ENCODE assay signal across 8 cellular contexts in the genomic region with DNA sequence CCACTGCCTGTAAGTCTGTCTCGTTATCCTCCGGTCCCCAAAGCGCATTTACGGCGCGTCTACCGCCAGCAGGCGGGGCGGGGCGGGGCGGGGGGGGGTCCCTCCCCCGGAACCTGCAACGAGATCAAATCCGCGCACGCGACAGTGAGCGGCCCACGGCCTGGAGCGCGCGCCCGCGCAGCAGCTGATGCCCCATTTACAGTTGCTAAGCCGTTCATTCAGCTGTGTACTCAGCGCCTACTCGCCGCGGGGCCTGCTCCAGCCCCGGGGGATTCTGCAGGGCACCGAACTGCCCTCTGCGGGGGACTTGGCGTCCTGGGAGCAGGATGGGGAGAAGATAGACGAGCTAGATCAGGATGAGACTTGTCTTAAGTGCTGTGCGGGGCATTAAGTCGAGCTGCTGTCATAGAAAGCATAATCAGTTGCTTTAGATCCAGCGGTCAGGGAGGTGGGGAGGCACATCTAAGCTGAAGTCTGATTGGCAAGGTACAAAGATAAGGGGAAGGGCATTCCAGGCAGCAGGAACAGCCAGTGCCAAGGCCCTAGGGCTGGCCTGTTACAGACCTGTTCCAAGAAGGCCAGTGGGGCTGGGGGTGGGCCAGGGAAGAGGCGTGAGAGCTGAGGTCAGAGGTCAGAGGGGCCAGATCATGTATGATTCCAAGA. TPM values are rescaled to one million over a fixed set of nuclear protein-coding genes. Genes with fewer than 3 reads are reported as not detected.
DNase-seq lines count a peak whose midpoint lies in the region; ATAC-seq and TF ChIP-seq lines count a peak whose summit lies in the region.

No MANE protein-coding gene starts in this region.

- H3K79me2 ChIP-seq in OCI-LY7 (ENCODE audit: insufficient read depth, low read depth, low read length) = no peaks in the 10 kb centered on the region

- H3K27me3 ChIP-seq in HUES64 (ENCODE audit: insufficient read depth, low read length) (peaks cover 35% of the 10 kb centered on the region), esophagus muscularis mucosa (no peaks in the 10 kb centered on the region)

- peak; percentile 17 to 33 for ATAC-seq in naive thymus-derived CD8-positive, alpha-beta T cell
- no peak for ATAC-seq in GM21447 (IDR thresholded peaks at IDR 0.05; ENCODE audit: unreplicated experiment)

- 2% methylated on average over 38 of the region's 38 CpGs for WGBS in HUES64
- 13% methylated on average over 11 of the region's 38 CpGs for WGBS in esophagus muscularis mucosa

- TF ChIP-seq POLR2A in esophagus muscularis mucosa (IDR thresholded peaks at IDR 0.05; ENCODE audit: low read depth) = no peak

- H3K36me3 ChIP-seq in HUES64 (ENCODE audit: insufficient read depth, low read length) (no peaks in the 10 kb centered on the region), OCI-LY7 (ENCODE audit: insufficient read depth, low read length) (no peaks in the 10 kb centered on the region), esophagus muscularis mucosa (no peaks in the 10 kb centered on the region)

- no peaks in the 10 kb centered on the region for H3K9me2 ChIP-seq in OCI-LY7 (ENCODE audit: insufficient read depth, low read length)

- H3K4me2 ChIP-seq in OCI-LY7 (ENCODE audit: low read length) = peak overlapping the region; percentile 82

- DNase-seq in GM10266 (ENCODE audit: extremely low spot score) (peak; percentile 78), OCI-LY7 (ENCODE audit: low spot score) (peak; percentile 87), esophagus muscularis mucosa (ENCODE audit: extremely low spot score) (peak; percentile 93)
- DNase-seq in activated T-cell treated with anti-CD3 and anti-CD28 coated beads, Interleukin-2, amount 50 U/mL, for 24 hours = peak; percentile 83
- peak; percentile 65 to 89 (median 78) for DNase-seq in naive thymus-derived CD8-positive, alpha-beta T cell
- peak; percentile 80 for DNase-seq in stimulated activated naive CD4-positive, alpha-beta T cell treated with Interleukin-2 at 50 U/mL for 16 hours (lab: John Stamatoyannopoulos, UW)

- H3K27ac Mint-ChIP-seq in activated T-cell treated with anti-CD3 and anti-CD28 coated beads, Interleukin-2, amount 50 U/mL, for 24 hours = peak overlapping the region; percentile 59
- H3K27ac Mint-ChIP-seq in naive thymus-derived CD8-positive, alpha-beta T cell = peak overlapping the region; percentile 81 to 98 (median 94)

- no peaks in the 10 kb centered on the region for H4K20me1 ChIP-seq in OCI-LY7 (ENCODE audit: insufficient read depth, low read length)

- peaks cover 28% of the 10 kb centered on the region for H3K4me1 Mint-ChIP-seq in activated T-cell treated with anti-CD3 and anti-CD28 coated beads, Interleukin-2, amount 50 U/mL, for 24 hours (ENCODE audit: low read depth)
- peaks cover 23 to 42% (median 29%) of the 10 kb centered on the region in 4 donors for H3K4me1 Mint-ChIP-seq in naive thymus-derived CD8-positive, alpha-beta T cell

- H3K9me3 ChIP-seq in HUES64 (ENCODE audit: insufficient read depth, low read depth, low read length) (no peaks in the 10 kb centered on the region), OCI-LY7 (ENCODE audit: low read length) (no peaks in the 10 kb centered on the region), esophagus muscularis mucosa (no peaks in the 10 kb centered on the region)

- no peak overlapping the region for H3K27ac ChIP-seq in HUES64 (ENCODE audit: low read depth, low read length)
- peak overlapping the region; percentile 74 for H3K27ac ChIP-seq in OCI-LY7 (ENCODE audit: low read depth, low read length, poor library complexity, severe bottlenecking)
- H3K27ac ChIP-seq in esophagus muscularis mucosa (replicated peaks in 1 of 4) = peak overlapping the region; percentile 92 to 95 (median 93)

- H3K9me3 Mint-ChIP-seq in activated T-cell treated with anti-CD3 and anti-CD28 coated beads, Interleukin-2, amount 50 U/mL, for 24 hours = no peaks in the 10 kb centered on the region
- no peaks in the 10 kb centered on the region for H3K9me3 Mint-ChIP-seq in naive thymus-derived CD8-positive, alpha-beta T cell

- H3K27me3 Mint-ChIP-seq in activated T-cell treated with anti-CD3 and anti-CD28 coated beads, Interleukin-2, amount 50 U/mL, for 24 hours = peaks cover 7% of the 10 kb centered on the region
- H3K27me3 Mint-ChIP-seq in naive thymus-derived CD8-positive, alpha-beta T cell = peaks cover 0 to 5% (median 0%) of the 10 kb centered on the region in 5 donors

- peak overlapping the region; percentile 88 for H2AFZ ChIP-seq in OCI-LY7 (ENCODE audit: low read length)

- TF ChIP-seq EP300 in esophagus muscularis mucosa (IDR thresholded peaks at IDR 0.05) = no peak

- BruUV-seq in OCI-LY7 (replicated peaks; lab: Mats Ljungman, UMichigan) = no TSS peak

- TF ChIP-seq CTCF in GM10266 (IDR thresholded peaks at IDR 0.05; ENCODE audit: control insufficient read depth, insufficient read depth, low read depth, missing control alignments) (no peak), OCI-LY7 (conservative IDR thresholded peaks at IDR 0.05; ENCODE audit: low read length) (no peak), esophagus muscularis mucosa (IDR thresholded peaks at IDR 0.05) (no peak)

- peak overlapping the region; percentile 83 for H3K4me3 Mint-ChIP-seq in activated T-cell treated with anti-CD3 and anti-CD28 coated beads, Interleukin-2, amount 50 U/mL, for 24 hours
- H3K4me3 Mint-ChIP-seq in naive thymus-derived CD8-positive, alpha-beta T cell = peak overlapping the region; percentile 89 to 97 (median 94)

- CTCF ChIA-PET in OCI-LY7 (lab: Charles Lee; ENCODE audit: unreplicated experiment) = interaction anchor here (0.6 kb wide), 1 partner anchor 32 kb away, joined by 6 read pairs; no protein-coding TSS in a partner anchor

- POLR2A ChIA-PET in OCI-LY7 (lab: Charles Lee) = interaction anchor here (0.6 to 1.4 kb wide), 8 partner anchors 11 to 125 kb away, joined by 3 to 6 read pairs (median 4); a partner anchor contains a TSS
- POLR2A ChIA-PET in naive thymus-derived CD8-positive, alpha-beta T cell (lab: Charles Lee) = interaction anchor here (0.6 to 3.6 kb wide), 5 partner anchors 79 to 619 kb away, joined by 3 to 27 read pairs (median 10); a partner anchor contains a TSS

- H3K4me1 ChIP-seq in HUES64 (ENCODE audit: insufficient read depth, low read length) (peaks cover 17% of the 10 kb centered on the region; the same call in 1 of the 2 replicates), OCI-LY7 (ENCODE audit: insufficient read depth, low read length, poor library complexity, severe bottlenecking) (peaks cover 27% of the 10 kb centered on the region), esophagus muscularis mucosa (peaks cover 30 to 60% (median 45%) of the 10 kb centered on the region in 4 donors)

- peak overlapping the region; percentile 81 for H3K4me3 ChIP-seq in HUES64 (ENCODE audit: low read length)
- H3K4me3 ChIP-seq in OCI-LY7 (ENCODE audit: low read depth, low read length, poor library complexity, severe bottlenecking) = peak overlapping the region; percentile 90
- H3K4me3 ChIP-seq in esophagus muscularis mucosa = peak overlapping the region; percentile 70 to 85 (median 78)

- intact Hi-C loops in OCI-LY7 (cut with micrococcal nuclease; ENCODE audit: unreplicated experiment) = loop anchor here (2.0 kb wide), 1 partner anchor 33 kb away; no protein-coding TSS in a partner anchor
- intact Hi-C loops in esophagus muscularis mucosa (cut with DNase I) = loop anchor here (2.0 kb wide), 1 partner anchor 81 kb away; no protein-coding TSS in a partner anchor

- H3K36me3 Mint-ChIP-seq in activated T-cell treated with anti-CD3 and anti-CD28 coated beads, Interleukin-2, amount 50 U/mL, for 24 hours (ENCODE audit: low read depth) = no peaks in the 10 kb centered on the region
- no peaks in the 10 kb centered on the region for H3K36me3 Mint-ChIP-seq in naive thymus-derived CD8-positive, alpha-beta T cell

- peak overlapping the region; percentile 79 for H3K9ac ChIP-seq in HUES64 (ENCODE audit: low read depth, low read length)

RNA-seq across cellular contexts. Expression of a gene that starts 1.4 kb away (rescaled TPM):
- polyA plus RNA-seq in HUES64 (2013, experiment 1 of 2) = 23.5 TPM
- polyA plus RNA-seq in HUES64 (2013, experiment 2 of 2) = 23.5 TPM
- 3.6 and 6.4 TPM in 2 replicates for total RNA-seq in OCI-LY7 (2014; rRNA removed; shearing (Covaris generic))
- total RNA-seq in OCI-LY7 (2022) = 14.6 and 15.0 TPM in 2 replicates
- total RNA-seq in esophagus muscularis mucosa = 10 to 100 TPM; 17.9 to 48.7 (median 30.8) TPM
- total RNA-seq in naive thymus-derived CD8-positive, alpha-beta T cell = 10 to 100 TPM in 1 of 2 experiments, 1 to 10 TPM in 1; 9.0 to 10.1 TPM
- 1 to 10 TPM in 2 of 3 donors, under 1 TPM in 1; 0.67 to 1.4 (median 1.3) TPM for polyA plus RNA-seq in naive thymus-derived CD8-positive, alpha-beta T cell

RNA-seq across cellular contexts. Expression of a gene that starts 39.5 kb away (rescaled TPM):
- 1.7 TPM for polyA plus RNA-seq in HUES64 (2013, experiment 1 of 2)
- polyA plus RNA-seq in HUES64 (2013, experiment 2 of 2) = 1.8 TPM
- total RNA-seq in OCI-LY7 (2014; rRNA removed; shearing (Covaris generic)) = 0.25 and 1.5 TPM in 2 replicates
- total RNA-seq in OCI-LY7 (2022) (0.61 and 0.72 TPM in 2 replicates), esophagus muscularis mucosa (1 to 10 TPM; 4.2 to 9.1 (median 5.9) TPM)
- total RNA-seq in naive thymus-derived CD8-positive, alpha-beta T cell = under 1 TPM; 0.34 to 0.36 TPM
- polyA plus RNA-seq in naive thymus-derived CD8-positive, alpha-beta T cell = not detected
